Comparison of ENCODE assay signal across 14 cellular contexts in genomic region chr3:41258239-41258800, GRCh38. TPM values are rescaled to one million over a fixed set of nuclear protein-coding genes. Genes with fewer than 3 reads are reported as not detected.
DNase-seq lines count a peak whose midpoint lies in the region; ATAC-seq and TF ChIP-seq lines count a peak whose summit lies in the region.
"Had no signal": no experiment of that assay in that cellular context is flagged by ENCODE, and none has a peak within 500 bp of the region (broad histone marks: within the 10 kb centered on the region; RNA-seq: fewer than 3 reads in every experiment).

No MANE protein-coding gene starts in this region.

- H3K27ac ChIP-seq in gastroesophageal sphincter, result no peak overlapping the region
- H3K27ac ChIP-seq: C4-2B had no signal

- no peaks in the 10 kb centered on the region for H3K9me3 ChIP-seq in gastroesophageal sphincter
- H3K9me3 ChIP-seq: BE2C had no signal

- H3K4me1 ChIP-seq in gastroesophageal sphincter, result no peaks in the 10 kb centered on the region
- H3K4me1 ChIP-seq: BE2C had no signal

- H3K27ac Mint-ChIP-seq in naive thymus-derived CD8-positive, alpha-beta T cell, result no peak overlapping the region
- H3K27ac Mint-ChIP-seq: CD4-positive, alpha-beta memory T cell; GM23338; H9 had no signal

- no peak for TF ChIP-seq EP300 in gastroesophageal sphincter (IDR thresholded peaks at IDR 0.05)

- H3K4me3 ChIP-seq in AG10803 (ENCODE audit: low read length), result no peak overlapping the region
- H3K4me3 ChIP-seq in cardiac fibroblast (replicated peaks in 1 of 2; ENCODE audit: low read depth in 2 of 2, low read length in 2 of 2), result no peak overlapping the region
- H3K4me3 ChIP-seq in fibroblast of mammary gland (ENCODE audit: control insufficient read depth, low read depth, low read length), result no peak overlapping the region
- H3K4me3 ChIP-seq in gastroesophageal sphincter, result no peak overlapping the region
- H3K4me3 ChIP-seq: GM12878, GM23338 had no signal

- POLR2A ChIA-PET in naive thymus-derived CD8-positive, alpha-beta T cell (lab: Charles Lee), result interaction anchor here (0.6 kb wide), 1 partner anchor 434 kb away, joined by 3 read pairs; no protein-coding TSS in a partner anchor

- H3K4me1 Mint-ChIP-seq in naive thymus-derived CD8-positive, alpha-beta T cell, result peaks cover 0 to 3% (median 0%) of the 10 kb centered on the region in 4 donors
- H3K4me1 Mint-ChIP-seq: CD4-positive, alpha-beta memory T cell; H9 had no signal

- peak; percentile 79 for ATAC-seq in left lobe of liver
- ATAC-seq in gastroesophageal sphincter, result no peak
- ATAC-seq in naive thymus-derived CD8-positive, alpha-beta T cell, result no peak
- ATAC-seq: GM12878, GM23338 had no signal

- H3K36me3 Mint-ChIP-seq in naive thymus-derived CD8-positive, alpha-beta T cell, result peaks cover 0 to 16% (median 4%) of the 10 kb centered on the region in 3 donors

- no peak for TF ChIP-seq POLR2A in gastroesophageal sphincter (IDR thresholded peaks at IDR 0.05)

- 81 to 85% methylated on average over 3 to 4 of the region's 4 CpGs for WGBS in gastroesophageal sphincter (ENCODE audit: low coverage in 1 of 2), 2 donors

- no peaks in the 10 kb centered on the region for H3K27me3 ChIP-seq in gastroesophageal sphincter
- H3K27me3 ChIP-seq: BE2C had no signal

- H3K4me3 Mint-ChIP-seq in naive thymus-derived CD8-positive, alpha-beta T cell, result no peak overlapping the region
- H3K4me3 Mint-ChIP-seq: CD4-positive, alpha-beta memory T cell; GM23338; H9 had no signal

- no peaks in the 10 kb centered on the region for H3K36me3 ChIP-seq in gastroesophageal sphincter
- H3K36me3 ChIP-seq: BE2C had no signal

- DNase-seq in AG10803 (ENCODE audit: low read depth) (peak; percentile 23), cardiac fibroblast (ENCODE audit: low read depth in 2 of 2) (peak; percentile 52 to 67), fibroblast of mammary gland (ENCODE audit: low read depth) (peak; percentile 35), left lobe of liver (ENCODE audit: low spot score) (no peak), HuH-7 (ENCODE audit: low spot score) (no peak)
- DNase-seq in naive thymus-derived CD8-positive, alpha-beta T cell, result no peak
- DNase-seq: BE2C; CD4-positive, alpha-beta memory T cell; DMS79; H9 had no signal

- no peak for TF ChIP-seq CTCF in AG10803 (conservative IDR thresholded peaks at IDR 0.05; ENCODE audit: low read length)
- TF ChIP-seq CTCF in cardiac fibroblast (IDR thresholded peaks at IDR 0.05; ENCODE audit: low read depth, low read length), result no peak
- no peak for TF ChIP-seq CTCF in fibroblast of mammary gland (conservative IDR thresholded peaks at IDR 0.05; ENCODE audit: control insufficient read depth, insufficient read depth, low read depth, low read length)
- no peak for TF ChIP-seq CTCF in gastroesophageal sphincter (IDR thresholded peaks at IDR 0.05)

- peaks cover 0 to 10% (median 0%) of the 10 kb centered on the region in 9 donors for H3K9me3 Mint-ChIP-seq in naive thymus-derived CD8-positive, alpha-beta T cell
- H3K9me3 Mint-ChIP-seq: GM23338 had no signal

- H3K27me3 Mint-ChIP-seq in naive thymus-derived CD8-positive, alpha-beta T cell, result no peaks in the 10 kb centered on the region
- H3K27me3 Mint-ChIP-seq: CD4-positive, alpha-beta memory T cell had no signal

RNA-seq across cellular contexts. Expression of gene CTNNB1, which starts 59.0 kb away (rescaled TPM):
- total RNA-seq in left lobe of liver (157 TPM), gastroesophageal sphincter (100 to 1,000 TPM; 338 to 449 (median 412) TPM)
- 100 to 1,000 TPM; 160 to 174 TPM for total RNA-seq in naive thymus-derived CD8-positive, alpha-beta T cell
- 10 to 100 TPM; 30.6 to 59.2 (median 33.4) TPM for polyA plus RNA-seq in naive thymus-derived CD8-positive, alpha-beta T cell

Comparison
In these comparisons a context has a peak if more than half of its experiments do, and no peak if none do; other contexts are left out.
1. DNase-seq: peak in AG10803 (single experiment), cardiac fibroblast (2 of 2) and fibroblast of mammary gland (single experiment); none in left lobe of liver (single experiment), naive thymus-derived CD8-positive, alpha-beta T cell (0 of 10) and HuH-7 (single experiment).